ENCODE assay signal across 8 cellular contexts in the genomic region with DNA sequence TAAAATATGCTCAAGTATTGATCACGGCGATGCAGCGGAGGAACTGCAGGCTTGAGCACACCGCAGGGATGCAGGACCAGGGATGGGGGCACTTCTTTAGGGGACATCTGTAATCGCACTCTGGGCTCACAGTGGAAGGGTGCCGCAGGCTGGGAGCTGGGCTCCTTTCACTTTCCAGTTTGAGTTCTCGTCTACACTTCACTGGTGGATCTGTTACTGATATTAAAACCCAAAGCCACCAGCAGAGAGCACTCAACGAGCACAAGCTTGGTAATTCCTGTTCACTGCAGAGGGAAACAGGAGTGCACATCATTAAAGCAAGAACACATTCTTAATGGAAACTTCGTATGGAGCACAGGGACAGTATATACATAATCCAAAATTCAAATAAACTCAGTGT.
A peak's percentile ranks its signal among the peaks of the same experiment; 100 is the strongest.
DNase-seq lines count a peak whose midpoint lies in the region; ATAC-seq, FAIRE-seq and TF ChIP-seq lines count a peak whose summit lies in the region.

No MANE protein-coding gene starts in this region.

- no peak for TF ChIP-seq POLR2A in H54 (IDR thresholded peaks at IDR 0.05; ENCODE audit: low read depth, low read length)

- ATAC-seq in GM19372 (IDR thresholded peaks at IDR 0.05; ENCODE audit: low read depth, unreplicated experiment) (peak; percentile 66), HG02970 (IDR thresholded peaks at IDR 0.05; ENCODE audit: low FRiP score, unreplicated experiment) (no peak)

- no peak overlapping the region for H3K4me3 ChIP-seq in choroid plexus epithelial cell (ENCODE audit: low read depth, low read length)

- DNase-seq in COR-L47 (lab: John Stamatoyannopoulos, UW) = peak; percentile 17
- peak; percentile 9 for DNase-seq in NCI-H146 treated with DMSO at 0.1 percent for 48 hours (lab: John Stamatoyannopoulos, UW; ENCODE audit: unreplicated experiment)
- peak; percentile 92 for DNase-seq in choroid plexus epithelial cell (ENCODE audit: low read depth)
- DNase-seq in medulla oblongata (ENCODE audit: extremely low spot score) = peak; percentile 76
- DNase-seq in H54 (ENCODE audit: insufficient read length, low spot score) = no peak
- DNase-seq in activated CD4-positive, CD25-positive, alpha-beta regulatory T cell (lab: John Stamatoyannopoulos, UW) = no peak

- FAIRE-seq in H54 (lab: Jason Lieb, UNC) = no peak

- peak; percentile 80 for TF ChIP-seq CTCF in choroid plexus epithelial cell (conservative IDR thresholded peaks at IDR 0.05; ENCODE audit: low read depth, low read length)

Comparison
In these comparisons a context has a peak if more than half of its experiments do, and no peak if none do; other contexts are left out.
1. DNase-seq: peak in COR-L47 (single experiment), NCI-H146 treated with DMSO at 0.1 percent for 48 hours (single experiment), choroid plexus epithelial cell (single experiment) and medulla oblongata (single experiment); none in H54 (single experiment) and activated CD4-positive, CD25-positive, alpha-beta regulatory T cell (0 of 4).